9 cellular contexts compared by ENCODE assay signal in the genomic region with DNA sequence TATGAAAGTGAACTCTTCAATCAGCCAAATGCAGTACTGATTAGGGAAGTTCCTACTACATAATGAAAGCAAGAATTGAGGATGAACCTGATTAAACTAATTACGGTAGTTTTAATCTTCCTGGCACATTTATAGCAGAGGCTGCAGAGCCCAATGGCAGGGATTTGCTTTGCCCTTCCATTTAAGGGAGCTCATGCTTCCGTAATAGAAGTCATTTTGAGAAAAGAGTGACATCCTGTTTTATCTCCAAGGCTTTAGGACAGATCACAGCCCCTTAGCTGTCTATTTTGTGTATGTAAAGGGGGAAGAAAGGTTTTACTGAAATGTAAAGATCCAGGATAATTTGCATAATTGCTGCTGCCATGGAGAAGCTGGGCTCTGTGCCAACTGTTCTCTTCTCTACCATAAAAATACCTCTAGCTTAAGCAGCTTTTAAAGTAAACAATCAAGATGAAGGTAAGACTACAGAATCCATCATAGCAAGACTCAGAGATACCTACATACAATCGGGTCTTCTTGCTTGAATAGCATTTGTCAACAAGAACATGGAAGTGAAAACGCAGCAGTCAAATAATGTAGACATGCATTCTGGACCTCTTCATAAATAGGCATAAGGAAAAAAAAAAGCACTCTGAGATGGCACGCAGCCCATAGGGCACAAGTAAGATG.
DNase-seq lines count a peak whose midpoint lies in the region; ATAC-seq and TF ChIP-seq lines count a peak whose summit lies in the region.
"Had no signal": no experiment of that assay in that cellular context is flagged by ENCODE, and none has a peak within 500 bp of the region (broad histone marks: within the 10 kb centered on the region; RNA-seq: fewer than 3 reads in every experiment).

No MANE protein-coding gene starts in this region.

- H3K4me3 ChIP-seq in adipocyte (ENCODE audit: low read length) (no peak overlapping the region), lower leg skin (ENCODE audit: low read depth, poor library complexity, severe bottlenecking) (no peak overlapping the region)
- H3K4me3 ChIP-seq: lower lobe of right lung had no signal

- H3K27ac Mint-ChIP-seq in naive B cell, result peak overlapping the region; percentile 76 to 92 (median 87)

- no peaks in the 10 kb centered on the region for H3K27me3 Mint-ChIP-seq in naive B cell

- H3K36me3 Mint-ChIP-seq in naive B cell, result no peaks in the 10 kb centered on the region

- peak; percentile 63 for ATAC-seq in Right ventricle myocardium inferior
- peak; percentile 80 to 81 for ATAC-seq in naive B cell (ENCODE audit: low read depth in 2 of 2)

- CTCF ChIA-PET in RWPE1 (lab: Yijun Ruan, JAX), result no interaction called here

- TF ChIP-seq POLR2A in lower leg skin (IDR thresholded peaks at IDR 0.05), result no peak

- no peaks in the 10 kb centered on the region for H3K36me3 ChIP-seq in adipocyte (ENCODE audit: control insufficient read depth, insufficient read depth, low read length, severe bottlenecking)
- H3K36me3 ChIP-seq: lower lobe of right lung had no signal

- H3K27ac ChIP-seq in RWPE1, result no peak overlapping the region
- H3K27ac ChIP-seq: lower lobe of right lung had no signal

- H3K4me3 Mint-ChIP-seq in naive B cell, result peak overlapping the region; percentile 58 to 79 (median 72)

- peaks cover 23 to 55% (median 43%) of the 10 kb centered on the region in 3 donors for H3K4me1 Mint-ChIP-seq in naive B cell

- 43 to 52% methylated on average over 5 of the region's 5 CpGs for WGBS in lower leg skin, 2 donors

- DNase-seq in Right ventricle myocardium inferior (ENCODE audit: missing footprints) (no peak), cardiac septum (ENCODE audit: low spot score) (no peak), NCI-H2081 (lab: John Stamatoyannopoulos, UW) (peak; percentile 85 to 92), adipocyte (ENCODE audit: low read depth) (peak; percentile 44), naive B cell (peak; percentile 40), RWPE1 (ENCODE audit: low spot score) (no peak), SK-N-DZ (ENCODE audit: low spot score) (no peak), lower leg skin (ENCODE audit: low spot score in 2 of 2) (no peak)
- DNase-seq: lower lobe of right lung had no signal

- intact Hi-C loops in Right ventricle myocardium inferior (cut with DNase I), result no loop called here
- intact Hi-C loops in cardiac septum (cut with DNase I), result no loop called here
- intact Hi-C loops in lower leg skin (cut with DNase I; ENCODE audit: low total_unique reads), result no loop called here

- H3K9ac ChIP-seq in adipocyte (ENCODE audit: low read length), result no peak overlapping the region

- peaks cover 20% of the 10 kb centered on the region for H3K4me1 ChIP-seq in adipocyte (ENCODE audit: control insufficient read depth, insufficient read depth, low read length)

- TF ChIP-seq CTCF in RWPE1 (conservative IDR thresholded peaks at IDR 0.05; ENCODE audit: low read depth) (no peak), lower leg skin (IDR thresholded peaks at IDR 0.05) (no peak)

- no peaks in the 10 kb centered on the region for H3K9me3 Mint-ChIP-seq in naive B cell

- POLR2A ChIA-PET in RWPE1 (lab: Yijun Ruan, JAX; ENCODE audit: low non-redundant PET), result no interaction called here

- H3K9me3 ChIP-seq in adipocyte (ENCODE audit: control insufficient read depth, low read length), result no peaks in the 10 kb centered on the region
- H3K9me3 ChIP-seq: lower lobe of right lung had no signal

- H3K27me3 ChIP-seq in adipocyte (replicated peaks; ENCODE audit: control insufficient read depth, insufficient read depth, low read length), result no peaks in the 10 kb centered on the region

Comparison
In these comparisons a context has a peak if more than half of its experiments do, and no peak if none do; other contexts are left out.
1. DNase-seq: peak in NCI-H2081 (2 of 2), adipocyte (single experiment) and naive B cell (single experiment); none in Right ventricle myocardium inferior (single experiment), cardiac septum (single experiment), RWPE1 (single experiment), SK-N-DZ (single experiment) and lower leg skin (0 of 2).